Comparison of ENCODE assay signal across 9 cellular contexts in genomic region chr9:91164724-91165520, GRCh38.
DNase-seq lines count a peak whose midpoint lies in the region; ATAC-seq, FAIRE-seq and TF ChIP-seq lines count a peak whose summit lies in the region.
"Had no signal": no experiment of that assay in that cellular context is flagged by ENCODE, and none has a peak within 500 bp of the region (broad histone marks: within the 10 kb centered on the region; RNA-seq: fewer than 3 reads in every experiment).

No MANE protein-coding gene starts in this region.

- H3K9me3 ChIP-seq in kidney (ENCODE audit: control insufficient read depth in 1 of 2, low read length in 2 of 2), result no peaks in the 10 kb centered on the region

- H3K36me3 Mint-ChIP-seq in T-cell, result no peaks in the 10 kb centered on the region

- H3K27me3 Mint-ChIP-seq in T-cell, result no peaks in the 10 kb centered on the region

- H3K4me3 ChIP-seq in kidney (ENCODE audit: low read length in 2 of 2), result no peak overlapping the region

- peaks cover 0 to 13% of the 10 kb centered on the region in 2 donors for H3K4me1 ChIP-seq in kidney (ENCODE audit: control insufficient read depth in 1 of 2, insufficient read depth in 1 of 2, low read depth in 1 of 2, low read length in 2 of 2)

- TF ChIP-seq CTCF in kidney (IDR thresholded peaks at IDR 0.05; ENCODE audit: borderline replicate concordance, extremely low read depth, insufficient read depth), result no peak

- FAIRE-seq in kidney (lab: Jason Lieb, UNC), result no peak

- H3K9ac ChIP-seq in kidney (ENCODE audit: low read length in 2 of 2), result no peak overlapping the region

- peaks cover 33 to 46% (median 38%) of the 10 kb centered on the region in 3 donors for H3K4me1 Mint-ChIP-seq in T-cell

- intact Hi-C loops in kidney (cut with DNase I), result no loop called here

- H3K27ac Mint-ChIP-seq in T-cell, result peak overlapping the region; percentile 61 to 78

- POLR2A ChIA-PET in T-cell (lab: Charles Lee), result no interaction called here

- no peak for DNase-seq in activated CD4-positive, CD25-positive, alpha-beta regulatory T cell (lab: John Stamatoyannopoulos, UW)
- DNase-seq in T-cell (peak in 33 of 34 experiments; percentile 20 to 65 (median 44)), amniotic epithelial cell (ENCODE audit: low read depth) (peak; percentile 95), kidney (peak; percentile 88), superior temporal gyrus (ENCODE audit: extremely low spot score) (no peak)
- peak in 2 of 3 experiments; percentile 29 to 73 for DNase-seq in stimulated activated CD4-positive, alpha-beta T cell treated with anti-CD3 and anti-CD28 coated beads, TNF-alpha, amount 100 ng/mL, for 24 hours (ENCODE audit: low read depth in 3 of 3)

- H3K27ac ChIP-seq in kidney (ENCODE audit: low read depth in 2 of 2, low read length in 2 of 2), result no peak overlapping the region
- H3K27ac ChIP-seq: C4-2B had no signal

- peak overlapping the region in 2 of 3 donors; percentile 43 to 50 for H3K4me3 Mint-ChIP-seq in T-cell

- CTCF ChIA-PET in T-cell (lab: Charles Lee), result interaction anchor here in 1 of 2 donors (0.7 kb wide), 1 partner anchor 14 kb away, joined by 3 read pairs; no protein-coding TSS in a partner anchor

- peak; percentile 78 to 82 for ATAC-seq in activated CD4-positive, CD25-positive, alpha-beta regulatory T cell treated with anti-CD3 and anti-CD28 coated beads, Interleukin-2, amount 50 U/mL, for 24 hours
- ATAC-seq in T-cell (replicated peaks in 1 of 4) (peak; percentile 81 to 95 (median 86)), GM18520 (IDR thresholded peaks at IDR 0.05; ENCODE audit: unreplicated experiment) (no peak)

- H3K36me3 ChIP-seq in kidney (ENCODE audit: control insufficient read depth in 1 of 2, insufficient read depth in 2 of 2, low read length in 2 of 2), result no peaks in the 10 kb centered on the region

- H3K9me3 Mint-ChIP-seq in T-cell, result no peaks in the 10 kb centered on the region

Comparison
In these comparisons a context has a peak if more than half of its experiments do, and no peak if none do; other contexts are left out.
1. DNase-seq: peak in T-cell (33 of 34), amniotic epithelial cell (single experiment), kidney (single experiment) and stimulated activated CD4-positive, alpha-beta T cell treated with anti-CD3 and anti-CD28 coated beads, TNF-alpha, amount 100 ng/mL, for 24 hours (2 of 3); none in activated CD4-positive, CD25-positive, alpha-beta regulatory T cell (0 of 4) and superior temporal gyrus (single experiment).